ENCODE assay signal across 14 cellular contexts in the genomic region with DNA sequence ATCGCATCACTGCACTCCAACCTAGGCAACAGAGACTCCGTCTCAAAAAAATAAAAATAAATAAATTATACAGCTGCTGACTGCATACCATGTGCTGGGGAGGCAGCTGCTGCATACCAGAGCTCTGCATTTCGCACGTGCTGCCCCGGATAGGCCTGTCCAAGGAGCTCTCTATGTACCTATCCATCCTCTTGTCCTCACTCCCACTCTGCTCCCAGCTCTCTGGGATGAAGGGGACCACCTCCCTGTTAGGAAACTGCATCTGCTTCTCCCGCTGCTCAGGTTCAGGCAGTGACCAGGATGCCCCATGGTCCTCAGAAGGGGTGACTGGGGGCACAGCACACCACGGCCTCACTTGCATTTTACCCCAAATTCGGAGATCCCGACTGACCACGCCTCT.
DNase-seq lines count a peak whose midpoint lies in the region; ATAC-seq lines count a peak whose summit lies in the region.
"Had no signal": no experiment of that assay in that cellular context is flagged by ENCODE, and none has a peak within 500 bp of the region (broad histone marks: within the 10 kb centered on the region; RNA-seq: fewer than 3 reads in every experiment).

No MANE protein-coding gene starts in this region.

- H3K4me1 Mint-ChIP-seq in activated naive CD4-positive, alpha-beta T cell treated with anti-CD3 and anti-CD28 coated beads, Interleukin-2, amount 10 ng/mL, durations not matched to agents 7 days and 5 days: no peaks in the 10 kb centered on the region

- no peak for ATAC-seq in left cardiac atrium
- ATAC-seq in GM19463 (IDR thresholded peaks at IDR 0.05; ENCODE audit: unreplicated experiment): no peak
- ATAC-seq: HCT116, HepG2 had no signal

- no peaks in the 10 kb centered on the region for H3K36me3 Mint-ChIP-seq in activated naive CD4-positive, alpha-beta T cell treated with anti-CD3 and anti-CD28 coated beads, Interleukin-2, amount 10 ng/mL, durations not matched to agents 7 days and 5 days

- H2AK5ac ChIP-seq in neuronal stem cell (ENCODE audit: low read depth, low read length): no peak overlapping the region

- H3K27ac ChIP-seq in Karpas-422 (ENCODE audit: low read length): peak overlapping the region; percentile 89
- no peak overlapping the region for H3K27ac ChIP-seq in neuronal stem cell (replicated peaks; ENCODE audit: low read length)
- H3K27ac ChIP-seq: C4-2B had no signal

- no peak overlapping the region for H2BK5ac ChIP-seq in neuronal stem cell (ENCODE audit: low read length)

- H3K4me3 Mint-ChIP-seq in activated naive CD4-positive, alpha-beta T cell treated with anti-CD3 and anti-CD28 coated beads, Interleukin-2, amount 10 ng/mL, durations not matched to agents 7 days and 5 days: no peak overlapping the region

- H2AFZ ChIP-seq in Karpas-422 (ENCODE audit: low read length): no peak overlapping the region
- no peak overlapping the region for H2AFZ ChIP-seq in neuronal stem cell (ENCODE audit: low read length)

- H3K4me1 ChIP-seq in Karpas-422 (ENCODE audit: low read length) (peaks cover 74% of the 10 kb centered on the region), neuronal stem cell (ENCODE audit: control insufficient read depth in 2 of 2, insufficient read depth in 1 of 2, low read depth in 1 of 2, low read length in 2 of 2) (peaks cover 0 to 3% of the 10 kb centered on the region in 2 donors)

- H3K9ac ChIP-seq in Karpas-422 (ENCODE audit: low read length) (peak overlapping the region; percentile 58), neuronal stem cell (ENCODE audit: low read depth, low read length, poor library complexity) (no peak overlapping the region)

- H3K4me2 ChIP-seq in Karpas-422 (ENCODE audit: low read depth, low read length, poor library complexity, severe bottlenecking) (peak overlapping the region; percentile 57), neuronal stem cell (ENCODE audit: insufficient read depth, low read length, poor library complexity, severe bottlenecking) (no peak overlapping the region)

- H3K9me3 ChIP-seq in Karpas-422 (ENCODE audit: low read length) (no peaks in the 10 kb centered on the region), neuronal stem cell (replicated peaks in 1 of 2; ENCODE audit: control insufficient read depth in 2 of 2, insufficient read depth in 1 of 2, low read depth in 1 of 2, low read length in 2 of 2) (peaks cover 0 to 6% of the 10 kb centered on the region in 2 donors)

- H3K27me3 ChIP-seq in Karpas-422 (ENCODE audit: low read length) (no peaks in the 10 kb centered on the region), neuronal stem cell (ENCODE audit: control insufficient read depth in 3 of 3, insufficient read depth in 3 of 3, low read depth in 1 of 3, low read length in 3 of 3) (peaks cover 0 to 5% (median 0%) of the 10 kb centered on the region in 3 experiments)

- DNase-seq in activated naive CD4-positive, alpha-beta T cell treated with anti-CD3 and anti-CD28 coated beads, Interleukin-2, amount 10 ng/mL, durations not matched to agents 7 days and 5 days: no peak
- no peak for DNase-seq in activated naive CD4-positive, alpha-beta T cell (lab: John Stamatoyannopoulos, UW)
- DNase-seq in Karpas-422 (peak; percentile 38), neuronal stem cell (ENCODE audit: low spot score) (no peak), left cardiac atrium (no peak)
- no peak for DNase-seq in stimulated activated CD8-positive, alpha-beta memory T cell treated with anti-CD3 and anti-CD28 coated beads, Interleukin-4, amount 100 ng/mL, for 48 hours
- DNase-seq: ACHN; CD4-positive, alpha-beta memory T cell; DMS79; EL had no signal

- H3K4me3 ChIP-seq in Karpas-422 (ENCODE audit: low read length): no peak overlapping the region
- H3K4me3 ChIP-seq in neuronal stem cell (ENCODE audit: low read length in 2 of 2): no peak overlapping the region

- WGBS in neuronal stem cell (ENCODE audit: extremely low coverage in 2 of 2, insufficient read length in 2 of 2, insufficient replicate concordance in 1 of 2), 2 donors: no CpG with 5 or more reads among the region's 10 CpGs

- H2BK15ac ChIP-seq in neuronal stem cell (ENCODE audit: low read length): no peak overlapping the region

- H3K14ac ChIP-seq in neuronal stem cell (ENCODE audit: low read length): no peak overlapping the region

- H3K27me3 Mint-ChIP-seq in activated naive CD4-positive, alpha-beta T cell treated with anti-CD3 and anti-CD28 coated beads, Interleukin-2, amount 10 ng/mL, durations not matched to agents 7 days and 5 days: no peaks in the 10 kb centered on the region
- H3K27me3 Mint-ChIP-seq: CD4-positive, alpha-beta memory T cell had no signal

- H4K8ac ChIP-seq in neuronal stem cell (ENCODE audit: low read depth, low read length): no peak overlapping the region

- no peaks in the 10 kb centered on the region; the same call in 1 of the 2 replicates for H4K20me1 ChIP-seq in Karpas-422 (ENCODE audit: insufficient read depth, low read depth, low read length)

- intact Hi-C loops in left cardiac atrium (cut with DNase I): no loop called here

- H3K27ac Mint-ChIP-seq in activated naive CD4-positive, alpha-beta T cell treated with anti-CD3 and anti-CD28 coated beads, Interleukin-2, amount 10 ng/mL, durations not matched to agents 7 days and 5 days: peak overlapping the region; percentile 20
- H3K27ac Mint-ChIP-seq: CD4-positive, alpha-beta memory T cell had no signal

- H2BK120ac ChIP-seq in neuronal stem cell (ENCODE audit: low read depth, low read length): no peak overlapping the region

- H3K23ac ChIP-seq in neuronal stem cell (ENCODE audit: low read depth, low read length, poor library complexity): no peak overlapping the region

- H4K91ac ChIP-seq in neuronal stem cell (ENCODE audit: low read depth, low read length, poor library complexity): no peak overlapping the region

- H3K79me1 ChIP-seq in neuronal stem cell (ENCODE audit: low read depth, low read length): no peaks in the 10 kb centered on the region

- H3K4ac ChIP-seq in neuronal stem cell (ENCODE audit: low read length): no peak overlapping the region

- peaks cover 7% of the 10 kb centered on the region for H3K9me3 Mint-ChIP-seq in activated naive CD4-positive, alpha-beta T cell treated with anti-CD3 and anti-CD28 coated beads, Interleukin-2, amount 10 ng/mL, durations not matched to agents 7 days and 5 days
- H3K9me3 Mint-ChIP-seq: CD4-positive, alpha-beta memory T cell had no signal

- H2BK12ac ChIP-seq in neuronal stem cell (ENCODE audit: low read length): no peak overlapping the region

- H3K36me3 ChIP-seq in Karpas-422 (ENCODE audit: insufficient read depth, low read length) (no peaks in the 10 kb centered on the region), neuronal stem cell (replicated peaks in 1 of 2; ENCODE audit: control insufficient read depth in 2 of 2, insufficient read depth in 2 of 2, low read length in 2 of 2) (no peaks in the 10 kb centered on the region)

- no peaks in the 10 kb centered on the region for H3K9me2 ChIP-seq in Karpas-422 (replicated peaks; ENCODE audit: insufficient read depth, low read length)

- peaks cover 15% of the 10 kb centered on the region for H3K79me2 ChIP-seq in Karpas-422 (ENCODE audit: low read length)

- CTCF ChIA-PET in activated naive CD4-positive, alpha-beta T cell treated with anti-CD3 and anti-CD28 coated beads, Interleukin-2, amount 10 ng/mL, durations not matched to agents 7 days and 5 days (lab: Charles Lee): no interaction called here

- H3K18ac ChIP-seq in neuronal stem cell (ENCODE audit: low read length): peak overlapping the region; percentile 18
